Comparison of ENCODE assay signal across 8 cellular contexts in the genomic region with DNA sequence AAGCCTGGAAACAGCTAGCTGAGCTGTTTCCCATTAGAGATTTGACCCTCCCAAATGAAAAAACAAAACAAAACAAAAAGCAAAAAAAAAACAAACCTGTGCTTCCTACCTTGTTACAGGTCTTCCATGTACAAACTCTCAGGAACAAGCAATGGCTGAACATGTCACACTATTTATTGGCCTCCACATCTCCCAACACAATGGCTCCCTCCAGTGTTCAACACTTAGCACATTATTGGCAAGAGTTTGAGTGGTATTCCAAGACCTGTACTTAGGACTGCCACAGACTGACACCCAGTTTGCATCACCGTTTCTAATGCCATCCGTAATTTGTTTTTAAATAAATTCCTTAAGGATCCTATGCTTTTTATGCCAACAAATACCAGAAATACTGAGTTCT.
DNase-seq lines count a peak whose midpoint lies in the region; ATAC-seq and TF ChIP-seq lines count a peak whose summit lies in the region.

No MANE protein-coding gene starts in this region.

- TF ChIP-seq POLR2A in thyroid gland (IDR thresholded peaks at IDR 0.05) = no peak

- H3F3A ChIP-seq in PC-9 (ENCODE audit: insufficient read depth, low read depth) = no peaks in the 10 kb centered on the region

- DNase-seq in SIG-M5 treated with dmso at 0.1 percent for 504 hours (lab: John Stamatoyannopoulos, UW; ENCODE audit: unreplicated experiment) = peak; percentile 10
- DNase-seq in SIG-M5 (lab: John Stamatoyannopoulos, UW) = no peak
- peak; percentile 31 for DNase-seq in KBM-7
- DNase-seq in PC-9 = peak in 1 of 2 experiments; percentile 47
- DNase-seq in glutamatergic neuron = no peak
- peak; percentile 31 to 58 for DNase-seq in thyroid gland
- DNase-seq in T-cell = no peak
- DNase-seq in T-helper 17 cell = no peak

- H3K4me3 ChIP-seq in PC-9 = no peak overlapping the region
- no peak overlapping the region for H3K4me3 ChIP-seq in thyroid gland (replicated peaks in 1 of 3)

- H3K27ac Mint-ChIP-seq in glutamatergic neuron (ENCODE audit: unreplicated experiment) (no peak overlapping the region), T-cell (no peak overlapping the region), T-helper 17 cell (no peak overlapping the region)

- no peak overlapping the region for H3K4me2 ChIP-seq in PC-9

- H4K20me1 ChIP-seq in PC-9 (ENCODE audit: insufficient read depth) = no peaks in the 10 kb centered on the region

- intact Hi-C loops in PC-9 (cut with micrococcal nuclease; ENCODE audit: unreplicated experiment) (loop anchor here (5.0 kb wide), 2 partner anchors 199 to 669 kb away; no protein-coding TSS in a partner anchor), thyroid gland (cut with DNase I) (loop anchor here (10.0 kb wide), 1 partner anchor 367 kb away; no protein-coding TSS in a partner anchor)

- H3K27me3 ChIP-seq in PC-9 (ENCODE audit: insufficient read depth, low read depth) (no peaks in the 10 kb centered on the region), thyroid gland (no peaks in the 10 kb centered on the region)

- 38 to 42% methylated on average over 2 of the region's 2 CpGs for WGBS in thyroid gland, 2 donors

- no peaks in the 10 kb centered on the region for H3K9me2 ChIP-seq in PC-9 (ENCODE audit: insufficient read depth)

- CTCF ChIA-PET in PC-9 (lab: Charles Lee) = no interaction called here
- CTCF ChIA-PET in T-cell (lab: Charles Lee) = interaction anchor here in 1 of 2 donors (0.6 kb wide), 1 partner anchor 11 kb away, joined by 3 read pairs; no protein-coding TSS in a partner anchor

- H3K9me3 Mint-ChIP-seq in glutamatergic neuron (ENCODE audit: unreplicated experiment) (no peaks in the 10 kb centered on the region), T-cell (no peaks in the 10 kb centered on the region)

- H3K36me3 ChIP-seq in PC-9 (ENCODE audit: low read depth) (no peaks in the 10 kb centered on the region), thyroid gland (no peaks in the 10 kb centered on the region)

- H3K4me1 Mint-ChIP-seq in glutamatergic neuron (ENCODE audit: low read depth, unreplicated experiment) (no peaks in the 10 kb centered on the region), T-cell (no peaks in the 10 kb centered on the region), T-helper 17 cell (no peaks in the 10 kb centered on the region)

- in situ Hi-C loops in KBM-7 (cut with MboI; ENCODE audit: low pct_unique_long_range_greater_than_20kb, low sequenced_read_pairs) = no loop called here

- H3K27me3 Mint-ChIP-seq in glutamatergic neuron (ENCODE audit: unreplicated experiment) (peaks cover 3% of the 10 kb centered on the region), T-cell (no peaks in the 10 kb centered on the region), T-helper 17 cell (no peaks in the 10 kb centered on the region)

- no peak overlapping the region for H3K27ac ChIP-seq in PC-9
- no peak overlapping the region for H3K27ac ChIP-seq in thyroid gland

- H3K36me3 Mint-ChIP-seq in glutamatergic neuron (ENCODE audit: unreplicated experiment) (no peaks in the 10 kb centered on the region), T-cell (no peaks in the 10 kb centered on the region), T-helper 17 cell (ENCODE audit: low read depth) (no peaks in the 10 kb centered on the region)

- BruUV-seq in PC-9 (replicated peaks; lab: Mats Ljungman, UMichigan) = no TSS peak

- no peaks in the 10 kb centered on the region for H3K9me3 ChIP-seq in PC-9 (ENCODE audit: insufficient read depth, low read depth)
- no peaks in the 10 kb centered on the region for H3K9me3 ChIP-seq in thyroid gland
- H3K9me3 ChIP-seq in T-helper 17 cell (ENCODE audit: control insufficient read depth, low read length, poor library complexity, severe bottlenecking) = no peaks in the 10 kb centered on the region

- H3K4me1 ChIP-seq in PC-9 (replicated peaks; ENCODE audit: insufficient read depth) = no peaks in the 10 kb centered on the region
- H3K4me1 ChIP-seq in thyroid gland = no peaks in the 10 kb centered on the region

- H3K79me2 ChIP-seq in PC-9 (ENCODE audit: low read depth) = no peaks in the 10 kb centered on the region

- POLR2A ChIA-PET in PC-9 (lab: Charles Lee; ENCODE audit: unreplicated experiment) (no interaction called here), T-cell (lab: Charles Lee) (no interaction called here)

- ATAC-seq in T-cell (replicated peaks in 1 of 4) = no peak
- ATAC-seq in T-helper 17 cell = no peak

- TF ChIP-seq CTCF in PC-9 (conservative IDR thresholded peaks at IDR 0.05) (peak; percentile 59; the same call in 1 of the 2 replicates), glutamatergic neuron (IDR thresholded peaks at IDR 0.05; ENCODE audit: partially characterized antibody, unreplicated experiment) (peak; percentile 39), thyroid gland (IDR thresholded peaks at IDR 0.05) (peak in 5 of 6 experiments; percentile 49 to 95 (median 77))

- H3K4me3 Mint-ChIP-seq in glutamatergic neuron (ENCODE audit: unreplicated experiment) (no peak overlapping the region), T-cell (no peak overlapping the region), T-helper 17 cell (no peak overlapping the region)

- no peak overlapping the region for H2AFZ ChIP-seq in PC-9

Comparison
In these comparisons a context has a peak if more than half of its experiments do, and no peak if none do; other contexts are left out.
1. DNase-seq: peak in SIG-M5 treated with dmso at 0.1 percent for 504 hours (single experiment), KBM-7 (single experiment) and thyroid gland (2 of 2); none in SIG-M5 (single experiment), glutamatergic neuron (single experiment), T-cell (0 of 34) and T-helper 17 cell (0 of 3).
2. Peak in every context shown above with its lines, with median percentiles within 50 percentile points of each other: CTCF ChIP-seq.